ENCODE assay signal across 28 cellular contexts in genomic region chr6:90544741-90545140, GRCh38.
"Had no signal": no experiment of that assay in that cellular context is flagged by ENCODE, and none has a peak within 500 bp of the region (broad histone marks: within the 10 kb centered on the region; RNA-seq: fewer than 3 reads in every experiment).

No MANE protein-coding gene starts in this region.

- H3K4me1 ChIP-seq: ascending aorta, breast epithelium, esophagus muscularis mucosa, foreskin keratinocyte, gastrocnemius medialis had no signal

- H3K27me3 Mint-ChIP-seq: activated CD4-positive, alpha-beta memory T cell treated with anti-CD3 and anti-CD28 coated beads, Interleukin-2, amount 10 ng/mL, durations not matched to agents 7 days and 5 days; activated CD4-positive, alpha-beta T cell treated with anti-CD3 and anti-CD28 coated beads, Interleukin-2, amount 10 ng/mL, durations not matched to agents 7 days and 5 days; activated naive CD4-positive, alpha-beta T cell treated with anti-CD3 and anti-CD28 coated beads, Interleukin-2, amount 10 ng/mL, durations not matched to agents 7 days and 5 days; activated naive CD8-positive, alpha-beta T cell treated with anti-CD3 and anti-CD28 coated beads, Interleukin-2, amount 10 ng/mL, durations not matched to agents 7 days and 5 days; activated T-cell treated with anti-CD3 and anti-CD28 coated beads, Interleukin-2, amount 50 U/mL, for 24 hours; brain; effector memory CD8-positive, alpha-beta T cell had no signal

- H3K9me3 ChIP-seq: ascending aorta, breast epithelium, esophagus muscularis mucosa, gastrocnemius medialis had no signal

- H3K4me3 Mint-ChIP-seq: activated CD4-positive, alpha-beta memory T cell treated with anti-CD3 and anti-CD28 coated beads, Interleukin-2, amount 10 ng/mL, durations not matched to agents 7 days and 5 days; activated CD4-positive, alpha-beta T cell treated with anti-CD3 and anti-CD28 coated beads, Interleukin-2, amount 10 ng/mL, durations not matched to agents 7 days and 5 days; activated naive CD4-positive, alpha-beta T cell treated with anti-CD3 and anti-CD28 coated beads, Interleukin-2, amount 10 ng/mL, durations not matched to agents 7 days and 5 days; activated naive CD8-positive, alpha-beta T cell treated with anti-CD3 and anti-CD28 coated beads, Interleukin-2, amount 10 ng/mL, durations not matched to agents 7 days and 5 days; activated T-cell treated with anti-CD3 and anti-CD28 coated beads, Interleukin-2, amount 50 U/mL, for 24 hours; activated T-cell treated with anti-CD3 and anti-CD28 coated beads, Interleukin-2, amount 50 U/mL, for 72 hours; brain; effector memory CD8-positive, alpha-beta T cell had no signal

- ATAC-seq: effector memory CD8-positive, alpha-beta T cell; gastrocnemius medialis had no signal

- H3K4me1 Mint-ChIP-seq: brain had no signal

- DNase-seq: activated CD4-positive, alpha-beta memory T cell treated with anti-CD3 and anti-CD28 coated beads, Interleukin-2, amount 10 ng/mL, durations not matched to agents 7 days and 5 days; activated CD4-positive, alpha-beta T cell treated with anti-CD3 and anti-CD28 coated beads for 1 hour; activated CD4-positive, alpha-beta T cell treated with anti-CD3 and anti-CD28 coated beads for 4 hours; activated CD4-positive, alpha-beta T cell treated with anti-CD3 and anti-CD28 coated beads, Interleukin-2, amount 10 ng/mL, durations not matched to agents 7 days and 5 days; activated CD4-positive, alpha-beta T cell treated with anti-CD3 and anti-CD28 coated beads, Interleukin-2, amount 50 U/mL, for 4 hours; activated CD8-positive, alpha-beta memory T cell treated with anti-CD3 and anti-CD28 coated beads, Interleukin-2, amount 50 U/mL, for 48 hours; activated gamma-delta T cell; activated naive CD4-positive, alpha-beta T cell; activated naive CD4-positive, alpha-beta T cell treated with anti-CD3 and anti-CD28 coated beads, Interleukin-2, amount 10 ng/mL, durations not matched to agents 7 days and 5 days; activated naive CD8-positive, alpha-beta T cell treated with anti-CD3 and anti-CD28 coated beads, Interleukin-2, amount 10 ng/mL, durations not matched to agents 7 days and 5 days; activated T-cell treated with anti-CD3 and anti-CD28 coated beads for 4 hours; activated T-cell treated with anti-CD3 and anti-CD28 coated beads, Interleukin-2, amount 50 U/mL, for 24 hours; activated T-cell treated with anti-CD3 and anti-CD28 coated beads, Interleukin-2, amount 50 U/mL, for 72 hours; central memory CD4-positive, alpha-beta T cell; dermis blood vessel endothelial cell; effector CD4-positive, alpha-beta T cell; effector memory CD8-positive, alpha-beta T cell; gastrocnemius medialis; glutamatergic neuron; T-helper 2 cell had no signal

- H3K27ac ChIP-seq: ascending aorta, breast epithelium, cardiac muscle cell, coronary artery, esophagus muscularis mucosa, foreskin keratinocyte, gastrocnemius medialis had no signal

- H3K36me3 ChIP-seq: breast epithelium had no signal

- H3K4me3 ChIP-seq: ascending aorta, breast epithelium, cardiac muscle cell, coronary artery, esophagus muscularis mucosa, gastrocnemius medialis had no signal

- H3K27me3 ChIP-seq: ascending aorta, breast epithelium, cardiac muscle cell, esophagus muscularis mucosa, foreskin keratinocyte, gastrocnemius medialis had no signal

- H3K9me3 Mint-ChIP-seq: activated CD4-positive, alpha-beta memory T cell treated with anti-CD3 and anti-CD28 coated beads, Interleukin-2, amount 10 ng/mL, durations not matched to agents 7 days and 5 days; activated CD4-positive, alpha-beta T cell treated with anti-CD3 and anti-CD28 coated beads, Interleukin-2, amount 10 ng/mL, durations not matched to agents 7 days and 5 days; activated naive CD4-positive, alpha-beta T cell treated with anti-CD3 and anti-CD28 coated beads, Interleukin-2, amount 10 ng/mL, durations not matched to agents 7 days and 5 days; activated naive CD4-positive, alpha-beta T cell treated with anti-CD3 and anti-CD28 coated beads, Interleukin-2, amount 50 U/mL, for 72 hours; activated naive CD8-positive, alpha-beta T cell treated with anti-CD3 and anti-CD28 coated beads, Interleukin-2, amount 10 ng/mL, durations not matched to agents 7 days and 5 days; activated T-cell treated with anti-CD3 and anti-CD28 coated beads, Interleukin-2, amount 50 U/mL, for 24 hours; activated T-cell treated with anti-CD3 and anti-CD28 coated beads, Interleukin-2, amount 50 U/mL, for 72 hours; brain; effector memory CD8-positive, alpha-beta T cell had no signal

- H3K27ac Mint-ChIP-seq: activated CD4-positive, alpha-beta memory T cell treated with anti-CD3 and anti-CD28 coated beads, Interleukin-2, amount 10 ng/mL, durations not matched to agents 7 days and 5 days; activated CD4-positive, alpha-beta T cell treated with anti-CD3 and anti-CD28 coated beads, Interleukin-2, amount 10 ng/mL, durations not matched to agents 7 days and 5 days; activated naive CD4-positive, alpha-beta T cell treated with anti-CD3 and anti-CD28 coated beads, Interleukin-2, amount 10 ng/mL, durations not matched to agents 7 days and 5 days; activated naive CD8-positive, alpha-beta T cell treated with anti-CD3 and anti-CD28 coated beads, Interleukin-2, amount 10 ng/mL, durations not matched to agents 7 days and 5 days; activated T-cell treated with anti-CD3 and anti-CD28 coated beads, Interleukin-2, amount 50 U/mL, for 24 hours; activated T-cell treated with anti-CD3 and anti-CD28 coated beads, Interleukin-2, amount 50 U/mL, for 72 hours; brain had no signal
